Comparison of ENCODE assay signal across 11 cellular contexts in the genomic region with DNA sequence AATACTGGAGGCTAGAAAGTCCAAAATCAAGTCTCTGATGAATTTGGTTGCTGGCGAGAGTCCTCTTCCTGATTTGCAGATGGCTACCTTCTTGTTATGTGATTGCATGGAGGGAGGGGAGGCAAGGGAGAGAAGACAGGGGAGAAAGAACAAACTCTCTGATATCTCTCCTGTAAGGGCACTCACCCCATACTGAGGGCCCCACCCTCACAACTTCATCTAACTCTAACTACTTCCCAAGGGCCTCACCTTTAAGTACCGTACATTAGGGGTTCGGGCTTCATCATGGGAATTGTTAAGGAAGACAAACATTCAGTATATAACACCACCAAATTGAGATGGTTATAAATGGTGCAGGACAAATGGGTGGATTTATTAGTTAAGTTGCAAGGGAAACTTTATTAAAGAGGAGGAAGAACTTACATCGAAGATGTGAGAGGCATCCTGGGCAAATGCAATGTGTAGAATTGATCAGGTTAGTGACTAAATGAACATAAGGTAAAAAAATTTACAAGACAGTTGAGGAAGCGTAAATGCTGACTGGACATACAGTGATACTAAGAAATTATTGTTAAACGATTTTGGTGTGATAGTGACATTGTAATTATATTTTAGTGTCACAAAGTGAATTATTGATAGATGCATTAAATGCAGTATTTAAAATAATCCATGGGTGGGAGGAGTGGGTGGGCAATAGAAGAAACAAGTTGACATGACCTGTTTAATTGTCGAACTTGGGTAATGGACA. TPM values are rescaled to one million over a fixed set of nuclear protein-coding genes. Genes with fewer than 3 reads are reported as not detected.
DNase-seq lines count a peak whose midpoint lies in the region; ATAC-seq and TF ChIP-seq lines count a peak whose summit lies in the region.
"Had no signal": no experiment of that assay in that cellular context is flagged by ENCODE, and none has a peak within 500 bp of the region (broad histone marks: within the 10 kb centered on the region; RNA-seq: fewer than 3 reads in every experiment).

No MANE protein-coding gene starts in this region.

- H3K27me3 ChIP-seq in iPS-18a (ENCODE audit: control insufficient read depth, insufficient read depth, low read length) (no peaks in the 10 kb centered on the region), psoas muscle (ENCODE audit: insufficient read depth in 3 of 3, low read length in 2 of 3) (peaks cover 0 to 1% (median 0%) of the 10 kb centered on the region in 3 donors)
- H3K27me3 ChIP-seq: adrenal gland had no signal

- H3K36me3 ChIP-seq in iPS-18a (ENCODE audit: control insufficient read depth, low read depth, low read length) (no peaks in the 10 kb centered on the region), psoas muscle (ENCODE audit: insufficient read depth in 1 of 2, low read depth in 1 of 2) (no peaks in the 10 kb centered on the region)
- H3K36me3 ChIP-seq: adrenal gland had no signal

- H3K9me3 ChIP-seq in iPS-18a (ENCODE audit: control insufficient read depth, low read depth, low read length) (no peaks in the 10 kb centered on the region), psoas muscle (no peaks in the 10 kb centered on the region)
- H3K9me3 ChIP-seq: adrenal gland had no signal

- H3K4me1 ChIP-seq in iPS-18a (ENCODE audit: control insufficient read depth, low read depth, low read length) (peaks cover 6% of the 10 kb centered on the region), psoas muscle (no peaks in the 10 kb centered on the region)
- H3K4me1 ChIP-seq: adrenal gland had no signal

- WGBS in psoas muscle, 3 donors: 85 to 87% (median 87%) methylated on average over 7 of the region's 7 CpGs

- no peaks in the 10 kb centered on the region for H3K4me1 Mint-ChIP-seq in Calu3 (ENCODE audit: low read depth, unreplicated experiment)
- peaks cover 7% of the 10 kb centered on the region for H3K4me1 Mint-ChIP-seq in activated naive CD8-positive, alpha-beta T cell treated with anti-CD3 and anti-CD28 coated beads for 36 hours

- TF ChIP-seq CTCF in Calu3 (IDR thresholded peaks at IDR 0.05; ENCODE audit: unreplicated experiment) (no peak), psoas muscle (IDR thresholded peaks at IDR 0.05) (no peak)

- CTCF ChIA-PET in Calu3 (lab: Charles Lee): interaction anchor here (0.6 to 0.7 kb wide), 3 partner anchors 32 to 420 kb away, joined by 3 to 10 read pairs (median 4); no protein-coding TSS in a partner anchor

- H3K36me3 Mint-ChIP-seq in Calu3 (ENCODE audit: insufficient read depth, unreplicated experiment): no peaks in the 10 kb centered on the region
- peaks cover 39% of the 10 kb centered on the region for H3K36me3 Mint-ChIP-seq in activated naive CD8-positive, alpha-beta T cell treated with anti-CD3 and anti-CD28 coated beads for 36 hours

- no peak for DNase-seq in Calu3
- DNase-seq in activated naive CD8-positive, alpha-beta T cell treated with anti-CD3 and anti-CD28 coated beads for 36 hours: no peak
- DNase-seq in psoas muscle: no peak
- no peak for DNase-seq in NCI-H82 (lab: John Stamatoyannopoulos, UW)
- DNase-seq in RPMI8226: no peak
- DNase-seq: KG1 had no signal

- H3K9me3 Mint-ChIP-seq in Calu3 (ENCODE audit: low read depth, unreplicated experiment): peaks cover 6% of the 10 kb centered on the region
- H3K9me3 Mint-ChIP-seq in activated naive CD8-positive, alpha-beta T cell treated with anti-CD3 and anti-CD28 coated beads for 36 hours: no peaks in the 10 kb centered on the region

- H3K4me3 Mint-ChIP-seq in Calu3 (ENCODE audit: low read depth, unreplicated experiment): peak overlapping the region; percentile 61
- H3K4me3 Mint-ChIP-seq in activated naive CD8-positive, alpha-beta T cell treated with anti-CD3 and anti-CD28 coated beads for 36 hours: peak overlapping the region; percentile 60

- no peaks in the 10 kb centered on the region for H3K27me3 Mint-ChIP-seq in Calu3 (ENCODE audit: unreplicated experiment)
- H3K27me3 Mint-ChIP-seq in activated naive CD8-positive, alpha-beta T cell treated with anti-CD3 and anti-CD28 coated beads for 36 hours: no peaks in the 10 kb centered on the region

- BruUV-seq in Calu3 (replicated peaks; lab: Mats Ljungman, UMichigan): no TSS peak

- intact Hi-C loops in Calu3 (cut with micrococcal nuclease; ENCODE audit: unreplicated experiment) (no loop called here), psoas muscle (cut with DNase I) (no loop called here)

- peak overlapping the region; percentile 60 for H3K9ac ChIP-seq in iPS-18a (ENCODE audit: low read length)

- H3K4me3 ChIP-seq in iPS-18a (ENCODE audit: low read length): peak overlapping the region; percentile 59
- H3K4me3 ChIP-seq in psoas muscle: peak overlapping the region; percentile 69

- H3K27ac ChIP-seq in iPS-18a (ENCODE audit: low read length): peak overlapping the region; percentile 54
- H3K27ac ChIP-seq in psoas muscle: no peak overlapping the region
- H3K27ac ChIP-seq: C4-2B had no signal

- no peak for ATAC-seq in psoas muscle
- no peak for ATAC-seq in HG03342 (IDR thresholded peaks at IDR 0.05; ENCODE audit: unreplicated experiment)
- no peak for ATAC-seq in GM18520 (IDR thresholded peaks at IDR 0.05; ENCODE audit: unreplicated experiment)

- no peak overlapping the region for H3K27ac Mint-ChIP-seq in Calu3 (ENCODE audit: unreplicated experiment)
- H3K27ac Mint-ChIP-seq in activated naive CD8-positive, alpha-beta T cell treated with anti-CD3 and anti-CD28 coated beads for 36 hours: no peak overlapping the region

RNA-seq across cellular contexts. Expression of a gene that starts 10.6 kb away (rescaled TPM):
- not detected in 2 replicates for total RNA-seq in Calu3 (2022)
- not detected for total RNA-seq in activated naive CD8-positive, alpha-beta T cell treated with anti-CD3 and anti-CD28 coated beads for 36 hours
- total RNA-seq in psoas muscle: not detected
- polyA plus RNA-seq in psoas muscle: not detected
- total RNA-seq: adrenal gland had no signal

RNA-seq across cellular contexts. Expression of a gene that starts 31.4 kb away (rescaled TPM):
- total RNA-seq in Calu3 (2022): 0.26 and 0.32 TPM in 2 replicates
- total RNA-seq in activated naive CD8-positive, alpha-beta T cell treated with anti-CD3 and anti-CD28 coated beads for 36 hours: 1 to 10 TPM; 8.5 to 9.1 TPM
- under 1 TPM; 0.27 to 0.98 (median 0.55) TPM for total RNA-seq in psoas muscle
- under 1 TPM; 0.07 to 0.22 (median 0.16) TPM for polyA plus RNA-seq in psoas muscle
